In genomic region chr11:2482199-2482598, GRCh38 we compare ENCODE assay signal across 32 cellular contexts. TPM values are rescaled to one million over a fixed set of nuclear protein-coding genes. Genes with fewer than 3 reads are reported as not detected.
"Had no signal": no experiment of that assay in that cellular context is flagged by ENCODE, and none has a peak within 500 bp of the region (broad histone marks: within the 10 kb centered on the region; RNA-seq: fewer than 3 reads in every experiment).

No MANE protein-coding gene starts in this region.

- H3K27ac ChIP-seq: ascending aorta, brain microvascular endothelial cell, hepatocyte, sigmoid colon, thoracic aorta had no signal

- H3K4me3 ChIP-seq: ascending aorta, hepatocyte, lung, sigmoid colon, smooth muscle cell, thoracic aorta, upper lobe of left lung had no signal

- H3K4me2 ChIP-seq: hepatocyte, smooth muscle cell had no signal

- H3K4me1 ChIP-seq: ascending aorta, sigmoid colon had no signal

- H3K79me2 ChIP-seq: hepatocyte had no signal

- H3K36me3 ChIP-seq: ascending aorta, brain microvascular endothelial cell, sigmoid colon, thoracic aorta, upper lobe of left lung had no signal

- DNase-seq: activated CD4-positive, alpha-beta T cell treated with anti-CD3 and anti-CD28 coated beads, Interleukin-2, amount 10 ng/mL, durations not matched to agents 24 days and 14 days; activated CD4-positive, CD25-positive, alpha-beta regulatory T cell; activated CD8-positive, alpha-beta memory T cell treated with anti-CD3 and anti-CD28 coated beads, Interleukin-2, amount 10 ng/mL, durations not matched to agents 7 days and 5 days; activated CD8-positive, alpha-beta T cell treated with anti-CD3 and anti-CD28 coated beads for 36 hours; brain microvascular endothelial cell; caudate nucleus; dermis blood vessel endothelial cell; effector CD8-positive, alpha-beta T cell; erythroblast; foreskin fibroblast; immature natural killer cell; naive thymus-derived CD4-positive, alpha-beta T cell; occipital lobe; posterior cingulate gyrus; sigmoid colon; stimulated activated CD4-positive, alpha-beta T cell treated with anti-CD3 and anti-CD28 coated beads, Interleukin-15, amount 100 ng/mL, for 24 hours; stimulated activated CD4-positive, alpha-beta T cell treated with anti-CD3 and anti-CD28 coated beads, Interleukin-2, amount 100 ng/mL, for 48 hours; stimulated activated CD8-positive, alpha-beta memory T cell treated with anti-CD3 and anti-CD28 coated beads, Interleukin-4, amount 100 ng/mL, for 48 hours; stimulated activated naive CD4-positive, alpha-beta T cell treated with Interleukin-2 at 50 U/mL for 16 hours; T1000; upper lobe of left lung had no signal

- H2AFZ ChIP-seq: hepatocyte had no signal

- H3K27me3 ChIP-seq: ascending aorta, brain microvascular endothelial cell, hepatocyte, upper lobe of left lung had no signal

RNA-seq across cellular contexts. Expression of gene KCNQ1, which starts 37.4 kb away (rescaled TPM):
- total RNA-seq: fibroblast of lung had no signal

RNA-seq across cellular contexts. Expression of gene TRPM5, which starts 37.9 kb away (rescaled TPM):
- total RNA-seq: activated CD4-positive, alpha-beta T cell treated with anti-CD3 and anti-CD28 coated beads, Interleukin-2, amount 10 ng/mL, durations not matched to agents 24 days and 14 days; activated CD8-positive, alpha-beta memory T cell treated with anti-CD3 and anti-CD28 coated beads, Interleukin-2, amount 10 ng/mL, durations not matched to agents 7 days and 5 days; activated CD8-positive, alpha-beta T cell treated with anti-CD3 and anti-CD28 coated beads for 36 hours; activated naive CD4-positive, alpha-beta T cell treated with anti-CD3 and anti-CD28 coated beads, Interleukin-2, amount 50 U/mL, for 72 hours; activated T-helper 1 cell treated with anti-CD3 and anti-CD28 coated beads, Interleukin-12 subunit alpha, Interleukin-12 subunit beta, Interleukin-2, Interleukin-4 antibody, amounts not matched to agents 30 ng/mL and 10 ng/mL and 1 ng/mL, durations not matched to agents 14 hours and 24 hours and 36 hours; ascending aorta; dermis blood vessel endothelial cell; fibroblast of lung; kidney epithelial cell; left lobe of liver; mesenteric fat pad; occipital lobe; sigmoid colon; smooth muscle cell; thoracic aorta; upper lobe of left lung had no signal
